22 cellular contexts compared by ENCODE assay signal in the genomic region with DNA sequence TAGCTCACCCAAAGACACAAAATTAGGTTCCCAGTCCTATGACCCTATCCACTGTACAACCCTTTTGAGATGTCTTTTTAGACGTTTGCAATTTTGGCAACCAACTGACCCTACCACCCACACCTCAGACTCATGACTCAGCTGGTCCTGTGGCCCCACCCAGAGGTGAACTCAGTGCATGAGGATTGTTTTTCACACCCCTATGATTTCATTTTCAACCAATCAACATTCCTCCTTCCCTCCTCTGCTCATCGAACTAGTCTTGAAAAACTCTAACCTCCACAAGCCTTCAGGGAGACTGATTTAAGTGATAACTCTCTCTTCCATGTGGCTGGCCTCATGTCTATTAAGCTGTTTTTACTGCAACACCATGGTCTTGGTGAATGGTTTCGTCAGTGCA.
"Had no signal": no experiment of that assay in that cellular context is flagged by ENCODE, and none has a peak within 500 bp of the region (broad histone marks: within the 10 kb centered on the region; RNA-seq: fewer than 3 reads in every experiment).

No MANE protein-coding gene starts in this region.

- DNase-seq: activated CD4-positive, alpha-beta T cell treated with anti-CD3 and anti-CD28 coated beads, Interleukin-2, amount 10 ng/mL, durations not matched to agents 7 days and 5 days; activated CD8-positive, alpha-beta memory T cell treated with anti-CD3 and anti-CD28 coated beads, Interleukin-2, amount 10 ng/mL, durations not matched to agents 7 days and 5 days; activated CD8-positive, alpha-beta T cell treated with anti-CD3 and anti-CD28 coated beads for 36 hours; activated effector memory CD4-positive, alpha-beta T cell treated with anti-CD3 and anti-CD28 coated beads, Interleukin-2, amount 50 U/mL, for 16 hours; activated naive CD4-positive, alpha-beta T cell treated with anti-CD3 and anti-CD28 coated beads, Interleukin-2, amount 10 ng/mL, durations not matched to agents 7 days and 5 days; activated T-cell treated with anti-CD3 and anti-CD28 coated beads for 4 hours; amygdala; colonic mucosa; dorsolateral prefrontal cortex; effector memory CD8-positive, alpha-beta T cell; heart right ventricle; left ventricle myocardium inferior; midbrain; natural killer cell; ovary; right cardiac atrium; stimulated activated CD4-positive, alpha-beta T cell treated with anti-CD3 and anti-CD28 coated beads, Interleukin-12 subunit alpha, Interleukin-12 subunit beta, amount 100 ng/mL, for 4 hours had no signal

- H3K4me3 ChIP-seq: colonic mucosa, dorsolateral prefrontal cortex, esophagus muscularis mucosa, gastroesophageal sphincter, heart right ventricle, left ventricle myocardium inferior, ovary, prostate gland, vagina had no signal

- H3K9me3 ChIP-seq: colonic mucosa, esophagus muscularis mucosa, gastroesophageal sphincter, heart right ventricle, left ventricle myocardium inferior, ovary, prostate gland, vagina had no signal

- H3K4me1 ChIP-seq: colonic mucosa, gastroesophageal sphincter, prostate gland, vagina had no signal

- H3K27ac ChIP-seq: colonic mucosa, dorsolateral prefrontal cortex, esophagus muscularis mucosa, gastroesophageal sphincter, heart right ventricle, left ventricle myocardium inferior, ovary, prostate gland, vagina had no signal

- ATAC-seq: activated CD8-positive, alpha-beta memory T cell treated with anti-CD3 and anti-CD28 coated beads, Interleukin-2, amount 10 ng/mL, durations not matched to agents 7 days and 5 days; activated CD8-positive, alpha-beta T cell treated with anti-CD3 and anti-CD28 coated beads for 36 hours; effector memory CD8-positive, alpha-beta T cell; gastroesophageal sphincter; heart right ventricle; natural killer cell; right cardiac atrium; stimulated activated memory B cell treated with anti-CD40 and anti-IgM and Interleukin-4, amounts not matched to agents 10 μg/mL and 1 μg/mL and 100 μg/mL, for 72 hours had no signal

- H3K27me3 ChIP-seq: colonic mucosa, heart right ventricle, ovary, vagina had no signal

- H3K36me3 ChIP-seq: colonic mucosa, esophagus muscularis mucosa, gastroesophageal sphincter, heart right ventricle, left ventricle myocardium inferior, ovary, prostate gland, vagina had no signal
